ENCODE assay signal across 7 cellular contexts in the genomic region with DNA sequence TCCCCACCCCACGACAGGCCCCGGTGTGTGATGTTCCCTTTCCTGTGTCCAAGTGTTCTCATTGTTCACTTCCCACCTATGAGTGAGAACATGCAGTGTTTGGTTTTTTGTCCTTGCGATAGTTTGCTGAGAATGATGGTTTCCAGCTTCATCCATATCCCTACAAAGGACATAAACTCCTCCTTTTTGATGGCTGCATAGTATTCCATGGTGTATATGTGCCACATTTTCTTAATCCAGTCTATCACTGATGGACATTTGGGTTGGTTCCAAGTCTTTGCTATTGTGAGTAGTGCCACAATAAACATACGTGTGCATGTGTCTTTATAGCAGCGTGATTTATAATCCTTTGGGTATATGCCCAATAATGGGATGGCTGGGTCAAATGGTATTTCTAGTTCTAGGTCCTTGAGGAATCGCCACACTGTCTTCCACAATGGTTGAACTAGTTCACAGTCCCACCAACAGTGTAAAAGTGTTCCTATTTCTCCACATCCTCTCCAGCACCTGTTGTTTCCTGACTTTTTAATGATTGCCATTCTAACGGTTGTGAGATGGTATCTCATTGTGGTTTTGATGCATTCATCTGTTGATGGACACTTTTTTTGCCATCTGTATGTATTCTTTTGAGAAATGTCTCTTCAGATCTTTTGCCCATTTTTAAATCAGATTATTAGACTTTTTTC. TPM values are rescaled to one million over a fixed set of nuclear protein-coding genes. Genes with fewer than 3 reads are reported as not detected.
DNase-seq lines count a peak whose midpoint lies in the region; ATAC-seq, FAIRE-seq and TF ChIP-seq lines count a peak whose summit lies in the region.
"Not testable (repeated sequence)": the region's sequence is repeated elsewhere in the genome, so short reads cannot be mapped to it uniquely, and the experiment has no call there.
"Had no signal": no experiment of that assay in that cellular context is flagged by ENCODE, and none has a peak within 500 bp of the region (broad histone marks: within the 10 kb centered on the region; RNA-seq: fewer than 3 reads in every experiment).

No MANE protein-coding gene starts in this region.

- not testable (repeated sequence) for TF ChIP-seq CTCF in HEK293 (tag by site-specific recombination; IDR thresholded peaks at IDR 0.05); K562 (IDR thresholded peaks at IDR 0.05 in 2 of 3, conservative IDR thresholded peaks at IDR 0.05 in 1 of 3; ENCODE audit: insufficient read depth in 2 of 3, low read depth in 1 of 3, low read length in 3 of 3); endothelial cell (IDR thresholded peaks at IDR 0.05; ENCODE audit: unreplicated experiment); natural killer cell (IDR thresholded peaks at IDR 0.05)

- not testable (repeated sequence) for H3K9me1 ChIP-seq in K562 (ENCODE audit: control insufficient read depth, insufficient read depth, low read length)

- not testable (repeated sequence) for H3K4me2 ChIP-seq in K562 (ENCODE audit: insufficient read depth, low read length)

- in situ Hi-C loops in K562 (cut with MboI): not testable (repeated sequence)

- H3K27me3 Mint-ChIP-seq in CD4-positive, alpha-beta memory T cell; activated T-cell treated with anti-CD3 and anti-CD28 coated beads, Interleukin-2, amount 50 U/mL, for 72 hours (ENCODE audit: low read depth); endothelial cell (ENCODE audit: unreplicated experiment); natural killer cell (ENCODE audit: low read depth in 2 of 2): not testable (repeated sequence)

- H3K4me3 Mint-ChIP-seq in CD4-positive, alpha-beta memory T cell; activated T-cell treated with anti-CD3 and anti-CD28 coated beads, Interleukin-2, amount 50 U/mL, for 72 hours; natural killer cell: not testable (repeated sequence)
- peak overlapping the region; percentile 18 for H3K4me3 Mint-ChIP-seq in endothelial cell (ENCODE audit: unreplicated experiment)

- H3K4me1 ChIP-seq in CD4-positive, alpha-beta memory T cell (ENCODE audit: insufficient read depth, low read length); HEK293 (ENCODE audit: control insufficient read depth, insufficient read depth, low read length); K562 (replicated peaks in 1 of 2; ENCODE audit: control insufficient read depth in 2 of 2, insufficient read depth in 2 of 2, low read length in 2 of 2): not testable (repeated sequence)

- H3K9ac ChIP-seq in K562 (ENCODE audit: insufficient read depth in 1 of 2, low read depth in 2 of 2, low read length in 2 of 2): not testable (repeated sequence)

- not testable (repeated sequence) for H3K4me3 ChIP-seq in CD4-positive, alpha-beta memory T cell (ENCODE audit: low read length in 2 of 2); HEK293 (ENCODE audit: low read depth, low read length); K562

- peaks cover 33% of the 10 kb centered on the region for H3K36me3 ChIP-seq in CD4-positive, alpha-beta memory T cell (ENCODE audit: insufficient read depth, low read length)
- peaks cover 35 to 88% of the 10 kb centered on the region in 2 experiments for H3K36me3 ChIP-seq in HEK293 (ENCODE audit: control insufficient read depth in 2 of 2, insufficient read depth in 1 of 2, low read length in 2 of 2)
- peaks cover 90% of the 10 kb centered on the region for H3K36me3 ChIP-seq in K562 (ENCODE audit: control insufficient read depth, insufficient read depth, low read length)

- H3K9me3 Mint-ChIP-seq in CD4-positive, alpha-beta memory T cell: peaks cover 0 to 10% (median 5%) of the 10 kb centered on the region in 8 donors
- not testable (repeated sequence) for H3K9me3 Mint-ChIP-seq in activated T-cell treated with anti-CD3 and anti-CD28 coated beads, Interleukin-2, amount 50 U/mL, for 72 hours; endothelial cell (ENCODE audit: unreplicated experiment); natural killer cell

- not testable (repeated sequence) for TF ChIP-seq EP300 in K562 (IDR thresholded peaks at IDR 0.05; ENCODE audit: low read length)

- H3K36me3 Mint-ChIP-seq in CD4-positive, alpha-beta memory T cell: peaks cover 61 to 82% of the 10 kb centered on the region in 2 donors
- peaks cover 18 to 56% of the 10 kb centered on the region in 2 donors for H3K36me3 Mint-ChIP-seq in activated T-cell treated with anti-CD3 and anti-CD28 coated beads, Interleukin-2, amount 50 U/mL, for 72 hours (ENCODE audit: insufficient read depth in 2 of 2)
- peaks cover 36% of the 10 kb centered on the region for H3K36me3 Mint-ChIP-seq in endothelial cell (ENCODE audit: low read depth, unreplicated experiment)
- H3K36me3 Mint-ChIP-seq in natural killer cell: peaks cover 25% of the 10 kb centered on the region

- CTCF ChIA-PET in CD4-positive, alpha-beta memory T cell (lab: Charles Lee; ENCODE audit: partially characterized antibody); HEK293 (lab: Yijun Ruan, JAX); K562 (lab: Yijun Ruan, JAX; ENCODE audit: low intra/inter-chr PET ratio): not testable (repeated sequence)

- not testable (repeated sequence) for H4K20me1 ChIP-seq in K562 (replicated peaks; ENCODE audit: control insufficient read depth, insufficient read depth, low read length)

- H3K27ac ChIP-seq in CD4-positive, alpha-beta memory T cell (ENCODE audit: low read depth, low read length); HEK293 (ENCODE audit: extremely low read depth, low read depth, low read length); K562 (ENCODE audit: extremely low read depth, low read depth, low read length): not testable (repeated sequence)

- FAIRE-seq in K562 (lab: Jason Lieb, UNC): not testable (repeated sequence)

- not testable (repeated sequence) for DNase-seq in CD4-positive, alpha-beta memory T cell; activated T-cell treated with anti-CD3 and anti-CD28 coated beads, Interleukin-2, amount 50 U/mL, for 72 hours; K562 (ENCODE audit: extremely low read depth in 1 of 4, low spot score in 3 of 4); endothelial cell (ENCODE audit: low spot score); natural killer cell

- peak overlapping the region in 5 of 7 donors; percentile 5 to 78 (median 48) for H3K27ac Mint-ChIP-seq in CD4-positive, alpha-beta memory T cell
- H3K27ac Mint-ChIP-seq in activated T-cell treated with anti-CD3 and anti-CD28 coated beads, Interleukin-2, amount 50 U/mL, for 72 hours: peak overlapping the region; percentile 72
- H3K27ac Mint-ChIP-seq in endothelial cell (ENCODE audit: unreplicated experiment): not testable (repeated sequence)
- H3K27ac Mint-ChIP-seq in natural killer cell: peak overlapping the region; percentile 44 to 58

- H2AFZ ChIP-seq in K562 (ENCODE audit: low read depth, low read length): not testable (repeated sequence)

- not testable (repeated sequence) for BruUV-seq in K562 (replicated peaks; lab: Mats Ljungman, UMichigan)

- not testable (repeated sequence) for H3K27me3 ChIP-seq in CD4-positive, alpha-beta memory T cell (ENCODE audit: insufficient read depth, low read length); K562 (ENCODE audit: control insufficient read depth in 2 of 2, insufficient read depth in 2 of 2, low read length in 2 of 2)

- H3K4me1 Mint-ChIP-seq in CD4-positive, alpha-beta memory T cell: peaks cover 21 to 35% (median 29%) of the 10 kb centered on the region in 4 donors
- H3K4me1 Mint-ChIP-seq in activated T-cell treated with anti-CD3 and anti-CD28 coated beads, Interleukin-2, amount 50 U/mL, for 72 hours (ENCODE audit: low read depth); endothelial cell (ENCODE audit: unreplicated experiment): not testable (repeated sequence)
- peaks cover 23 to 33% of the 10 kb centered on the region in 2 donors for H3K4me1 Mint-ChIP-seq in natural killer cell

- not testable (repeated sequence) for TF ChIP-seq RAD21 in K562 (CRISPR knock-in tag; conservative IDR thresholded peaks at IDR 0.05 in 1 of 2, IDR thresholded peaks at IDR 0.05 in 1 of 2)

- POLR2A ChIA-PET in CD4-positive, alpha-beta memory T cell (lab: Charles Lee; ENCODE audit: partially characterized antibody): interaction anchor here (0.6 to 0.8 kb wide), 2 partner anchors 9 to 11 kb away, joined by 3 read pairs; no protein-coding TSS in a partner anchor
- POLR2A ChIA-PET in HEK293 (lab: Yijun Ruan, JAX): not testable (repeated sequence)
- POLR2A ChIA-PET in K562 (lab: Yijun Ruan, JAX): interaction anchor here (0.5 kb wide), 1 partner anchor 41 kb away, joined by 4 read pairs; a partner anchor contains a TSS

- ATAC-seq in activated T-cell treated with anti-CD3 and anti-CD28 coated beads, Interleukin-2, amount 50 U/mL, for 72 hours (replicated peaks in 1 of 2); K562; natural killer cell: not testable (repeated sequence)

- not testable (repeated sequence) for H3K9me3 ChIP-seq in CD4-positive, alpha-beta memory T cell (ENCODE audit: control insufficient read depth in 1 of 2, low read length in 2 of 2); HEK293 (ENCODE audit: control insufficient read depth, insufficient read depth, low read depth, low read length); K562 (replicated peaks; ENCODE audit: control insufficient read depth, insufficient read depth, low read depth, low read length)

- TF ChIP-seq POLR2A in K562 (conservative IDR thresholded peaks at IDR 0.05): not testable (repeated sequence)

- intact Hi-C loops in CD4-positive, alpha-beta memory T cell (cut with micrococcal nuclease); K562 (cut with micrococcal nuclease); natural killer cell (cut with micrococcal nuclease): not testable (repeated sequence)

- WGBS in K562 (ENCODE audit: insufficient coverage, low coverage, missing lambda C conversion rate): 80% methylated on average over 4 of the region's 7 CpGs

- not testable (repeated sequence) for H3K79me2 ChIP-seq in K562 (ENCODE audit: control insufficient read depth, insufficient read depth, low read length)

RNA-seq across cellular contexts. Expression of a gene that starts 41.5 kb away (rescaled TPM):
- 10 to 100 TPM; 77.0 to 81.3 TPM for total RNA-seq in CD4-positive, alpha-beta memory T cell
- 10 to 100 TPM; 25.5 to 41.3 TPM for polyA plus RNA-seq in CD4-positive, alpha-beta memory T cell
- 10 to 100 TPM; 60.0 to 60.1 TPM for total RNA-seq in activated T-cell treated with anti-CD3 and anti-CD28 coated beads, Interleukin-2, amount 50 U/mL, for 72 hours
- 20.1 and 103 TPM in 2 replicates for total RNA-seq in K562 (2011; cell fraction: chromatin; rRNA removed; ENCODE audit: low replicate concordance)
- total RNA-seq in K562 (2011; cell fraction: nucleolus; rRNA removed): 10.7 and 14.5 TPM in 2 replicates
- total RNA-seq in K562 (2011; cell fraction: nucleoplasm; rRNA removed): 40.5 and 69.3 TPM in 2 replicates
- total RNA-seq in K562 (2014; rRNA removed) (14.7 and 17.6 TPM in 2 replicates), K562 (2014; rRNA removed; fragmentation: Illumina TruSeq; extraction: Trizol) (34.8 and 41.3 TPM in 2 replicates), K562 (2015; rRNA removed; fragmentation: Illumina TruSeq; extraction: Trizol) (28.7 and 28.9 TPM in 2 replicates), K562 (2021) (23.1 and 23.7 TPM in 2 replicates), endothelial cell (ENCODE audit: unreplicated experiment) (33.2 TPM), natural killer cell (10 to 100 TPM; 87.9 to 94.3 (median 93.2) TPM)
- polyA plus RNA-seq in K562 (2011; rRNA removed) (13.5 and 16.3 TPM in 2 replicates), K562 (2014; fragmentation: Illumina TruSeq; extraction: Trizol) (16.4 and 18.4 TPM in 2 replicates), K562 (2014; fragmentation: Nextera tagmentation; extraction: Ambion mirVana) (10 to 100 TPM; 21.5 to 23.7 TPM), K562 (2014; rRNA removed) (13.7 and 13.9 TPM in 2 replicates)
- 1.7 and 4.6 TPM in 2 replicates for polyA plus RNA-seq in K562 (2011; cell fraction: cytosol; rRNA removed)
- 9.3 and 12.9 TPM in 2 replicates for polyA plus RNA-seq in K562 (2011; cell fraction: nucleus; rRNA removed)
- polyA plus RNA-seq in K562 (2012): 10.5 and 15.0 TPM in 2 replicates
- 55.8 and 70.1 TPM in 2 replicates for polyA minus RNA-seq in K562 (2011; rRNA and poly(A)+ RNA removed)
- polyA minus RNA-seq in K562 (2011; cell fraction: cytosol; rRNA and poly(A)+ RNA removed): 17.5 and 20.6 TPM in 2 replicates
- polyA minus RNA-seq in K562 (2011; cell fraction: nucleus; rRNA and poly(A)+ RNA removed): 28.3 and 43.8 TPM in 2 replicates

RNA-seq across cellular contexts. Expression of a gene that starts 41.7 kb away (rescaled TPM):
- total RNA-seq in CD4-positive, alpha-beta memory T cell: 10 to 100 TPM in 1 of 2 experiments, 1 to 10 TPM in 1; 7.9 to 11.4 TPM
- polyA plus RNA-seq in CD4-positive, alpha-beta memory T cell: 1 to 10 TPM; 1.3 to 2.1 TPM
- total RNA-seq in activated T-cell treated with anti-CD3 and anti-CD28 coated beads, Interleukin-2, amount 50 U/mL, for 72 hours: 1 to 10 TPM; 1.8 to 3.1 TPM
- 0.32 and 2.8 TPM in 2 replicates for total RNA-seq in K562 (2011; cell fraction: chromatin; rRNA removed; ENCODE audit: low replicate concordance)
- 0.13 and 0.17 TPM in 2 replicates for total RNA-seq in K562 (2011; cell fraction: nucleolus; rRNA removed)
- total RNA-seq in K562 (2011; cell fraction: nucleoplasm; rRNA removed): 1.2 and 2.4 TPM in 2 replicates
- 0.73 TPM in 1 of 2 replicates, not detected in the other for total RNA-seq in K562 (2014; rRNA removed)
- 2.9 and 3.5 TPM in 2 replicates for total RNA-seq in K562 (2014; rRNA removed; fragmentation: Illumina TruSeq; extraction: Trizol)
- 1.2 and 4.0 TPM in 2 replicates for total RNA-seq in K562 (2015; rRNA removed; fragmentation: Illumina TruSeq; extraction: Trizol)
- 2.9 TPM in 2 replicates for total RNA-seq in K562 (2021)
- polyA plus RNA-seq in K562 (2011; rRNA removed): 3.6 and 4.8 TPM in 2 replicates
- polyA plus RNA-seq in K562 (2011; cell fraction: cytosol; rRNA removed): 0.10 and 0.44 TPM in 2 replicates
- 0.43 and 1.2 TPM in 2 replicates for polyA plus RNA-seq in K562 (2011; cell fraction: nucleus; rRNA removed)
- 1.1 and 2.6 TPM in 2 replicates for polyA plus RNA-seq in K562 (2012)
- 0.83 and 1.7 TPM in 2 replicates for polyA plus RNA-seq in K562 (2014; fragmentation: Illumina TruSeq; extraction: Trizol)
- 1 to 10 TPM; 1.8 to 2.2 TPM for polyA plus RNA-seq in K562 (2014; fragmentation: Nextera tagmentation; extraction: Ambion mirVana)
- polyA plus RNA-seq in K562 (2014; rRNA removed): 0.31 and 0.57 TPM in 2 replicates
- polyA minus RNA-seq in K562 (2011; rRNA and poly(A)+ RNA removed): 1.9 and 5.0 TPM in 2 replicates
- polyA minus RNA-seq in K562 (2011; cell fraction: cytosol; rRNA and poly(A)+ RNA removed): 0.76 and 1.9 TPM in 2 replicates
- 0.27 and 0.89 TPM in 2 replicates for polyA minus RNA-seq in K562 (2011; cell fraction: nucleus; rRNA and poly(A)+ RNA removed)
- total RNA-seq in endothelial cell (ENCODE audit: unreplicated experiment): 5.1 TPM
- total RNA-seq in natural killer cell: 1 to 10 TPM; 1.4 to 4.3 (median 2.2) TPM
- polyA plus RNA-seq: CD14-positive monocyte had no signal
